ENCODE assay signal across 8 cellular contexts in genomic region chr12:9447791-9448614, GRCh38.
DNase-seq lines count a peak whose midpoint lies in the region; TF ChIP-seq lines count a peak whose summit lies in the region.
"Not testable (repeated sequence)": the region's sequence is repeated elsewhere in the genome, so short reads cannot be mapped to it uniquely, and the experiment has no call there.

No MANE protein-coding gene starts in this region.

- peak overlapping the region; percentile 70 for H3K4me3 ChIP-seq in fibroblast of the aortic adventitia (ENCODE audit: low read depth, low read length)

- TF ChIP-seq CTCF in fibroblast of the aortic adventitia (IDR thresholded peaks at IDR 0.05; ENCODE audit: insufficient read depth, low read length); nephron (IDR thresholded peaks at IDR 0.05; ENCODE audit: unreplicated experiment in 3 of 3): not testable (repeated sequence)

- not testable (repeated sequence) for H3K36me3 Mint-ChIP-seq in nephron (ENCODE audit: low read depth)

- peak overlapping the region; percentile 72 to 92 (median 82) for H3K27ac Mint-ChIP-seq in nephron

- peak overlapping the region; percentile 96 to 98 (median 97) for H3K4me3 Mint-ChIP-seq in nephron

- peaks cover 17% of the 10 kb centered on the region for H3K4me1 Mint-ChIP-seq in nephron

- DNase-seq in EL (peak; percentile 85), GOT3 (lab: John Stamatoyannopoulos, UW) (peak; percentile 75), LHCN-M2 (ENCODE audit: low read depth) (peak; percentile 82), RPMI8226 (peak; percentile 93), fibroblast of the aortic adventitia (ENCODE audit: low read depth) (peak; percentile 72)
- peak; percentile 85 to 87 for DNase-seq in activated T-helper 1 cell treated with anti-CD3 and anti-CD28 coated beads, Interleukin-2, amount 50 U/mL, for 16 hours (ENCODE audit: low read depth in 1 of 2, low spot score in 1 of 2)
- peak; percentile 82 to 93 (median 89) for DNase-seq in stimulated activated naive CD4-positive, alpha-beta T cell (lab: John Stamatoyannopoulos, UW)

- H3K9me3 Mint-ChIP-seq in nephron = not testable (repeated sequence)

- not testable (repeated sequence) for H3K27me3 Mint-ChIP-seq in nephron (ENCODE audit: low read depth)

Comparison
In these comparisons a context has a peak if more than half of its experiments do, and no peak if none do; other contexts are left out.
1. Peak in every context shown above with its lines: DNase-seq and H3K4me3 ChIP-seq.